In genomic region chr20:33709905-33710541, GRCh38 we compare ENCODE assay signal across 26 cellular contexts. TPM values are rescaled to one million over a fixed set of nuclear protein-coding genes. Genes with fewer than 3 reads are reported as not detected.
DNase-seq lines count a peak whose midpoint lies in the region; ATAC-seq and TF ChIP-seq lines count a peak whose summit lies in the region.
"Had no signal": no experiment of that assay in that cellular context is flagged by ENCODE, and none has a peak within 500 bp of the region (broad histone marks: within the 10 kb centered on the region; RNA-seq: fewer than 3 reads in every experiment).

No MANE protein-coding gene starts in this region.

- peak overlapping the region; percentile 38 for H3K4me2 ChIP-seq in HCT116 (ENCODE audit: low read length)

- H3K4me1 Mint-ChIP-seq in activated naive CD8-positive, alpha-beta T cell treated with anti-CD3 and anti-CD28 coated beads, Interleukin-2, amount 50 U/mL, for 24 hours, result peaks cover 16% of the 10 kb centered on the region
- peaks cover 9% of the 10 kb centered on the region for H3K4me1 Mint-ChIP-seq in memory B cell
- H3K4me1 Mint-ChIP-seq: brain had no signal

- H3K9me2 ChIP-seq in HCT116 (ENCODE audit: insufficient read depth), result no peaks in the 10 kb centered on the region

- H3K9ac ChIP-seq in HCT116 (ENCODE audit: low read length), result no peak overlapping the region

- TF ChIP-seq POLR2A in HCT116 (IDR thresholded peaks at IDR 0.05; ENCODE audit: borderline replicate concordance, extremely low read depth, insufficient read depth, insufficient read length), result no peak

- no TSS peak for BruUV-seq in HCT116 (replicated peaks; lab: Mats Ljungman, UMichigan)

- H3K27me3 ChIP-seq in HCT116 (ENCODE audit: insufficient read depth, low read length), result no peaks in the 10 kb centered on the region
- H3K27me3 ChIP-seq: uterus had no signal

- peak; percentile 58 for ATAC-seq in HCT116
- peak; percentile 26 for ATAC-seq in activated naive CD8-positive, alpha-beta T cell treated with anti-CD3 and anti-CD28 coated beads, Interleukin-2, amount 50 U/mL, for 24 hours
- ATAC-seq in memory B cell (ENCODE audit: low read depth), result no peak
- ATAC-seq in HG02763 (IDR thresholded peaks at IDR 0.05; ENCODE audit: unreplicated experiment), result no peak
- ATAC-seq: Panc1 had no signal

- TF ChIP-seq CTCF in HCT116 (IDR thresholded peaks at IDR 0.05 in 2 of 3, conservative IDR thresholded peaks at IDR 0.05 in 1 of 3; ENCODE audit: borderline replicate concordance in 1 of 3, insufficient read depth in 1 of 3, low read depth in 2 of 3, low read length in 2 of 3), result no peak

- no peaks in the 10 kb centered on the region for H3K79me2 ChIP-seq in HCT116 (ENCODE audit: insufficient read depth, low read length)

- peaks cover 4 to 23% of the 10 kb centered on the region in 2 experiments; a peak in 3 of 4 replicates for H3K4me1 ChIP-seq in HCT116 (ENCODE audit: control insufficient read depth in 1 of 2, insufficient read depth in 2 of 2, low read length in 2 of 2)
- H3K4me1 ChIP-seq: uterus had no signal

- no peaks in the 10 kb centered on the region for H3K9me3 Mint-ChIP-seq in activated naive CD8-positive, alpha-beta T cell treated with anti-CD3 and anti-CD28 coated beads, Interleukin-2, amount 50 U/mL, for 24 hours
- no peaks in the 10 kb centered on the region for H3K9me3 Mint-ChIP-seq in memory B cell
- H3K9me3 Mint-ChIP-seq: activated naive CD4-positive, alpha-beta T cell treated with anti-CD3 and anti-CD28 coated beads, Interleukin-2, amount 50 U/mL, for 72 hours; brain; neural crest cell had no signal

- no peak overlapping the region for H2AFZ ChIP-seq in HCT116 (ENCODE audit: low read depth, low read length, poor library complexity, severe bottlenecking)

- no peak overlapping the region for H3K4me3 ChIP-seq in HCT116 (replicated peaks in 1 of 2; ENCODE audit: low read depth in 1 of 2, low read length in 2 of 2)
- H3K4me3 ChIP-seq: uterus had no signal

- POLR2A ChIA-PET in HCT116 (lab: Charles Lee), result no interaction called here

- peaks cover 13% of the 10 kb centered on the region for H3K36me3 Mint-ChIP-seq in activated naive CD8-positive, alpha-beta T cell treated with anti-CD3 and anti-CD28 coated beads, Interleukin-2, amount 50 U/mL, for 24 hours (ENCODE audit: low read depth)
- peaks cover 34% of the 10 kb centered on the region for H3K36me3 Mint-ChIP-seq in memory B cell
- H3K36me3 Mint-ChIP-seq: activated naive CD4-positive, alpha-beta T cell treated with anti-CD3 and anti-CD28 coated beads, Interleukin-2, amount 50 U/mL, for 72 hours had no signal

- H3K27ac ChIP-seq in HCT116 (ENCODE audit: low read depth, low read length), result no peak overlapping the region
- H3K27ac ChIP-seq: epithelial cell of prostate, uterus had no signal

- no peaks in the 10 kb centered on the region for H4K20me1 ChIP-seq in HCT116 (ENCODE audit: insufficient read depth)

- no peak overlapping the region for H3K4me3 Mint-ChIP-seq in activated naive CD8-positive, alpha-beta T cell treated with anti-CD3 and anti-CD28 coated beads, Interleukin-2, amount 50 U/mL, for 24 hours
- H3K4me3 Mint-ChIP-seq in memory B cell, result no peak overlapping the region
- H3K4me3 Mint-ChIP-seq: brain, neural crest cell had no signal

- peak; percentile 63 for DNase-seq in NCI-H748 (lab: John Stamatoyannopoulos, UW; ENCODE audit: unreplicated experiment)
- no peak for DNase-seq in NCI-H748 treated with DMSO at 0.1 percent for 48 hours (lab: John Stamatoyannopoulos, UW)
- DNase-seq in HCT116 (ENCODE audit: low read depth, low spot score), result no peak
- no peak for DNase-seq in activated naive CD8-positive, alpha-beta T cell treated with anti-CD3 and anti-CD28 coated beads, Interleukin-2, amount 50 U/mL, for 24 hours
- no peak for DNase-seq in memory B cell (ENCODE audit: low spot score in 2 of 2)
- DNase-seq in stimulated activated CD4-positive, alpha-beta T cell treated with anti-CD3 and anti-CD28 coated beads, Interleukin-15, amount 100 ng/mL, for 24 hours, result no peak
- DNase-seq in NCI-H345 (lab: John Stamatoyannopoulos, UW), result no peak
- DNase-seq: 8988T; activated T-cell treated with anti-CD3 and anti-CD28 coated beads for 4 hours; Calu3; dermis blood vessel endothelial cell; foreskin melanocyte; hippocampal formation; kidney; NCI-H1436; NCI-H2171 treated with DMSO at 0.1 percent for 48 hours; stimulated activated CD4-positive, alpha-beta T cell treated with anti-CD3 and anti-CD28 coated beads, Interleukin-2, amount 100 ng/mL, for 48 hours; uterus had no signal

- H3K9me3 ChIP-seq in HCT116 (ENCODE audit: control insufficient read depth in 1 of 2, insufficient read depth in 1 of 2, low read depth in 1 of 2, low read length in 2 of 2), result no peaks in the 10 kb centered on the region
- H3K9me3 ChIP-seq: uterus had no signal

- intact Hi-C loops in HCT116 (cut with micrococcal nuclease), result loop anchor here (5.0 kb wide), 1 partner anchor 963 kb away; no protein-coding TSS in a partner anchor

- CTCF ChIA-PET in HCT116 (lab: Charles Lee), result no interaction called here

- H3K36me3 ChIP-seq in HCT116 (ENCODE audit: control insufficient read depth in 1 of 2, insufficient read depth in 2 of 2, low read length in 2 of 2), result 0 out of 4 replicates have a peak, but pooled peaks cover 0 to 5% of the 10 kb centered on the region in 2 experiments
- H3K36me3 ChIP-seq: uterus had no signal

- H3K27me3 Mint-ChIP-seq in activated naive CD8-positive, alpha-beta T cell treated with anti-CD3 and anti-CD28 coated beads, Interleukin-2, amount 50 U/mL, for 24 hours, result no peaks in the 10 kb centered on the region
- no peaks in the 10 kb centered on the region for H3K27me3 Mint-ChIP-seq in memory B cell
- H3K27me3 Mint-ChIP-seq: brain, progenitor cell of endocrine pancreas had no signal

- no peak overlapping the region for H3K27ac Mint-ChIP-seq in activated naive CD8-positive, alpha-beta T cell treated with anti-CD3 and anti-CD28 coated beads, Interleukin-2, amount 50 U/mL, for 24 hours
- H3K27ac Mint-ChIP-seq in memory B cell, result peak overlapping the region; percentile 47
- H3K27ac Mint-ChIP-seq: brain, progenitor cell of endocrine pancreas had no signal

- RAD21 ChIA-PET in HCT116 (lab: Charles Lee; ENCODE audit: low non-redundant PET in 1 of 2, low total read pairs in 2 of 2, uncharacterized antibody in 2 of 2, unreplicated experiment in 2 of 2), result no interaction called here

- no peak for TF ChIP-seq RAD21 in HCT116 (IDR thresholded peaks at IDR 0.05; ENCODE audit: low read depth)

TF ChIP-seq in HCT116, 20 proteins besides CTCF, POLR2A, EP300 and RAD21 (continues in another document):
- TF ChIP-seq TCF7L2 (IDR thresholded peaks at IDR 0.05; ENCODE audit: borderline replicate concordance, extremely low read depth, insufficient read depth, insufficient read length), result no peak
- TF ChIP-seq MAX (IDR thresholded peaks at IDR 0.05), result no peak
- TF ChIP-seq ZBTB33 (IDR thresholded peaks at IDR 0.05; ENCODE audit: extremely low read depth, insufficient replicate concordance, low read length), result no peak
- TF ChIP-seq ATF3 (IDR thresholded peaks at IDR 0.05), result no peak
- TF ChIP-seq CBX3 (IDR thresholded peaks at IDR 0.05; ENCODE audit: low read depth), result no peak
- TF ChIP-seq SP1 (IDR thresholded peaks at IDR 0.05; ENCODE audit: low read depth), result no peak
- no peak for TF ChIP-seq ELF1 (IDR thresholded peaks at IDR 0.05; ENCODE audit: borderline replicate concordance, low read depth)
- no peak for TF ChIP-seq EZH2 (IDR thresholded peaks at IDR 0.05)
- no peak for TF ChIP-seq EZH2phosphoT487 (IDR thresholded peaks at IDR 0.05; ENCODE audit: borderline replicate concordance)

RNA-seq across cellular contexts. Expression of gene PXMP4, which starts 10.1 kb away (rescaled TPM):
- total RNA-seq in HCT116 (2021; ENCODE audit: unreplicated experiment), result 9.6 TPM
- 7.8 and 10.9 TPM in 2 replicates for polyA plus RNA-seq in HCT116 (2012)

RNA-seq across cellular contexts. Expression of gene ZNF341, which starts 21.8 kb away (rescaled TPM):
- 4.9 TPM for total RNA-seq in HCT116 (2021; ENCODE audit: unreplicated experiment)
- polyA plus RNA-seq in HCT116 (2012), result 3.9 and 4.9 TPM in 2 replicates

RNA-seq across cellular contexts. Expression of gene E2F1, which starts 23.8 kb away (rescaled TPM):
- 30.9 TPM for total RNA-seq in HCT116 (2021; ENCODE audit: unreplicated experiment)
- polyA plus RNA-seq in HCT116 (2012), result 13.9 and 17.0 TPM in 2 replicates

RNA-seq across cellular contexts. Expression of gene NECAB3, which starts 35.8 kb away (rescaled TPM):
- total RNA-seq in HCT116 (2021; ENCODE audit: unreplicated experiment), result 48.1 TPM
- 27.2 and 28.1 TPM in 2 replicates for polyA plus RNA-seq in HCT116 (2012)

RNA-seq across cellular contexts. Expression of gene ACTL10, which starts 43.3 kb away (rescaled TPM):
- 0.22 TPM for total RNA-seq in HCT116 (2021; ENCODE audit: unreplicated experiment)
- polyA plus RNA-seq in HCT116 (2012), result 0.06 and 0.07 TPM in 2 replicates
- total RNA-seq: SK-MEL-5 had no signal

Comparison
In these comparisons a context has a peak if more than half of its experiments do, and no peak if none do; other contexts are left out.
1. ATAC-seq: peak in HCT116 (single experiment) and activated naive CD8-positive, alpha-beta T cell treated with anti-CD3 and anti-CD28 coated beads, Interleukin-2, amount 50 U/mL, for 24 hours (single experiment); none in memory B cell (single experiment) and HG02763 (single experiment).